Comparison of ENCODE assay signal across 8 cellular contexts in genomic region chr11:5380740-5381342, GRCh38. TPM values are rescaled to one million over a fixed set of nuclear protein-coding genes. Genes with fewer than 3 reads are reported as not detected.
DNase-seq lines count a peak whose midpoint lies in the region; ATAC-seq and TF ChIP-seq lines count a peak whose summit lies in the region.

No MANE protein-coding gene starts in this region.

- no peak overlapping the region for H3K4me3 ChIP-seq in heart left ventricle
- no peak overlapping the region for H3K4me3 ChIP-seq in sigmoid colon

- DNase-seq in COLO829 (ENCODE audit: low spot score) (peak; percentile 51), NCI-H345 (lab: John Stamatoyannopoulos, UW) (peak; percentile 64), heart left ventricle (peak in 3 of 5 donors; percentile 19 to 36 (median 21)), sigmoid colon (no peak), NCI-H1436 treated with DMSO at 0.1 percent for 48 hours (lab: John Stamatoyannopoulos, UW) (no peak)

- H3K9me3 ChIP-seq in heart left ventricle, result peaks cover 0 to 3% (median 0%) of the 10 kb centered on the region in 12 donors
- no peaks in the 10 kb centered on the region for H3K9me3 ChIP-seq in sigmoid colon

- no peaks in the 10 kb centered on the region for H3K9me3 Mint-ChIP-seq in activated T-helper 17 cell treated with anti-CD3 and anti-CD28 coated beads, Interleukin-2, amount 50 U/mL, for 72 hours

- TF ChIP-seq POLR2A in heart left ventricle (IDR thresholded peaks at IDR 0.05) (no peak), sigmoid colon (IDR thresholded peaks at IDR 0.05) (no peak)

- peaks cover 8% of the 10 kb centered on the region for H3K27me3 Mint-ChIP-seq in activated T-helper 17 cell treated with anti-CD3 and anti-CD28 coated beads, Interleukin-2, amount 50 U/mL, for 72 hours

- peak; percentile 50 to 71 (median 62) for TF ChIP-seq CTCF in heart left ventricle (IDR thresholded peaks at IDR 0.05)
- TF ChIP-seq CTCF in sigmoid colon (IDR thresholded peaks at IDR 0.05), result peak in 3 of 4 experiments; percentile 20 to 51 (median 27)

- no peak for TF ChIP-seq EP300 in sigmoid colon (IDR thresholded peaks at IDR 0.05)

- no peaks in the 10 kb centered on the region for H3K27me3 ChIP-seq in heart left ventricle
- no peaks in the 10 kb centered on the region for H3K27me3 ChIP-seq in sigmoid colon

- intact Hi-C loops in heart left ventricle (cut with DNase I), result loop anchor here (2.0 to 10.0 kb wide), 11 partner anchors 174 to 756 kb away; partner anchors contain the start of gene OR51V1 (in 4 of the 10)
- intact Hi-C loops in sigmoid colon (cut with DNase I), result loop anchor here (5.0 kb wide), 1 partner anchor 754 kb away; no protein-coding TSS in a partner anchor

- no peak overlapping the region for H3K27ac ChIP-seq in heart left ventricle
- H3K27ac ChIP-seq in sigmoid colon, result no peak overlapping the region

- 66 to 76% (median 76%) methylated on average over 4 of the region's 4 CpGs for WGBS in heart left ventricle, 4 donors
- WGBS in sigmoid colon, 2 donors, result 75 to 77% methylated on average over 4 of the region's 4 CpGs

- H3K36me3 ChIP-seq in heart left ventricle (no peaks in the 10 kb centered on the region), sigmoid colon (no peaks in the 10 kb centered on the region)

- H3K4me1 ChIP-seq in heart left ventricle (no peaks in the 10 kb centered on the region), sigmoid colon (no peaks in the 10 kb centered on the region)

- H3K27ac Mint-ChIP-seq in activated T-helper 17 cell treated with anti-CD3 and anti-CD28 coated beads, Interleukin-2, amount 50 U/mL, for 72 hours, result no peak overlapping the region

- ATAC-seq in GM18868 (IDR thresholded peaks at IDR 0.05; ENCODE audit: unreplicated experiment), result peak; percentile 91
- peak; percentile 84 for ATAC-seq in HG03039 (IDR thresholded peaks at IDR 0.05; ENCODE audit: unreplicated experiment)
- peak; percentile 39 for ATAC-seq in activated T-helper 17 cell treated with anti-CD3 and anti-CD28 coated beads, Interleukin-2, amount 50 U/mL, for 72 hours (replicated peaks)
- ATAC-seq in heart left ventricle, result peak; percentile 64 to 83 (median 78)

- H3K4me1 Mint-ChIP-seq in activated T-helper 17 cell treated with anti-CD3 and anti-CD28 coated beads, Interleukin-2, amount 50 U/mL, for 72 hours, result no peaks in the 10 kb centered on the region

- H3K36me3 Mint-ChIP-seq in activated T-helper 17 cell treated with anti-CD3 and anti-CD28 coated beads, Interleukin-2, amount 50 U/mL, for 72 hours (ENCODE audit: low read depth), result no peaks in the 10 kb centered on the region

- no peak overlapping the region for H3K4me3 Mint-ChIP-seq in activated T-helper 17 cell treated with anti-CD3 and anti-CD28 coated beads, Interleukin-2, amount 50 U/mL, for 72 hours

RNA-seq across cellular contexts. Expression of gene OR51M1, which starts 2.8 kb away (rescaled TPM):
- total RNA-seq in activated T-helper 17 cell treated with anti-CD3 and anti-CD28 coated beads, Interleukin-2, amount 50 U/mL, for 72 hours, result not detected
- total RNA-seq in heart left ventricle (not detected), sigmoid colon (not detected)
- polyA plus RNA-seq in heart left ventricle (not detected), sigmoid colon (under 1 TPM in 1 of 3 donors, not detected in 2; under 0.01 TPM)

RNA-seq across cellular contexts. Expression of gene OR51B6, which starts 29.5 kb away (rescaled TPM):
- total RNA-seq in activated T-helper 17 cell treated with anti-CD3 and anti-CD28 coated beads, Interleukin-2, amount 50 U/mL, for 72 hours, result not detected
- not detected for total RNA-seq in heart left ventricle
- polyA plus RNA-seq in heart left ventricle, result not detected
- not detected for total RNA-seq in sigmoid colon
- polyA plus RNA-seq in sigmoid colon, result not detected

RNA-seq across cellular contexts. Expression of gene OR51B5, which starts 37.5 kb away (rescaled TPM):
- under 1 TPM in 1 of 2 donors, not detected in 1; 0.50 TPM for total RNA-seq in activated T-helper 17 cell treated with anti-CD3 and anti-CD28 coated beads, Interleukin-2, amount 50 U/mL, for 72 hours
- under 1 TPM in 1 of 9 donors, not detected in 8; 0.80 TPM for total RNA-seq in heart left ventricle
- polyA plus RNA-seq in heart left ventricle, result under 1 TPM in 1 of 2 donors, not detected in 1; 0.11 TPM
- 1 to 10 TPM in 1 of 4 donors, not detected in 3; 1.3 TPM for total RNA-seq in sigmoid colon
- polyA plus RNA-seq in sigmoid colon, result not detected

RNA-seq across cellular contexts. Expression of gene OR51Q1, which starts 41.1 kb away (rescaled TPM):
- not detected for total RNA-seq in activated T-helper 17 cell treated with anti-CD3 and anti-CD28 coated beads, Interleukin-2, amount 50 U/mL, for 72 hours
- total RNA-seq in heart left ventricle, result not detected
- not detected for polyA plus RNA-seq in heart left ventricle
- not detected for total RNA-seq in sigmoid colon
- polyA plus RNA-seq in sigmoid colon, result not detected

RNA-seq across cellular contexts. Expression of gene OR51B2, which starts 56.7 kb away (rescaled TPM):
- under 1 TPM in 1 of 2 donors, not detected in 1; 0.29 TPM for total RNA-seq in activated T-helper 17 cell treated with anti-CD3 and anti-CD28 coated beads, Interleukin-2, amount 50 U/mL, for 72 hours
- total RNA-seq in heart left ventricle (not detected), sigmoid colon (1 to 10 TPM in 1 of 4 donors, under 1 TPM in 1, not detected in 2; 0.66 to 1.1 TPM)
- polyA plus RNA-seq in heart left ventricle (not detected), sigmoid colon (not detected)

Comparison
In these comparisons a context has a peak if more than half of its experiments do, and no peak if none do; other contexts are left out.
1. DNase-seq: peak in COLO829 (single experiment), NCI-H345 (single experiment) and heart left ventricle (3 of 5); none in sigmoid colon (single experiment) and NCI-H1436 treated with DMSO at 0.1 percent for 48 hours (single experiment).
2. ATAC-seq: peak in every context shown above with its lines; median percentile 91 in GM18868; 84 in HG03039; 78 in heart left ventricle; 39 in activated T-helper 17 cell treated with anti-CD3 and anti-CD28 coated beads, Interleukin-2, amount 50 U/mL, for 72 hours.